In genomic region chr15:69973102-69973714, GRCh38 we compare ENCODE assay signal across 9 cellular contexts.
DNase-seq lines count a peak whose midpoint lies in the region; ATAC-seq and TF ChIP-seq lines count a peak whose summit lies in the region.
"Had no signal": no experiment of that assay in that cellular context is flagged by ENCODE, and none has a peak within 500 bp of the region (broad histone marks: within the 10 kb centered on the region; RNA-seq: fewer than 3 reads in every experiment).

No MANE protein-coding gene starts in this region.

- no peak overlapping the region for H3K27ac Mint-ChIP-seq in Calu3 (ENCODE audit: unreplicated experiment)
- H3K27ac Mint-ChIP-seq in activated T-helper 2 cell treated with anti-CD3 and anti-CD28 coated beads, Interferon-gamma antibody, Interleukin-2, Interleukin-4, amounts not matched to agents 10 μg/mL and 5 μg/mL and 100 μg/mL, durations not matched to agents 14 hours and 24 hours and 36 hours, result no peak overlapping the region

- no peaks in the 10 kb centered on the region for H3K4me1 Mint-ChIP-seq in Calu3 (ENCODE audit: low read depth, unreplicated experiment)
- no peaks in the 10 kb centered on the region for H3K4me1 Mint-ChIP-seq in activated T-helper 2 cell treated with anti-CD3 and anti-CD28 coated beads, Interferon-gamma antibody, Interleukin-2, Interleukin-4, amounts not matched to agents 10 μg/mL and 5 μg/mL and 100 μg/mL, durations not matched to agents 14 hours and 24 hours and 36 hours (ENCODE audit: low read depth)

- H3K36me3 Mint-ChIP-seq in Calu3 (ENCODE audit: insufficient read depth, unreplicated experiment), result no peaks in the 10 kb centered on the region
- no peaks in the 10 kb centered on the region for H3K36me3 Mint-ChIP-seq in activated T-helper 2 cell treated with anti-CD3 and anti-CD28 coated beads, Interferon-gamma antibody, Interleukin-2, Interleukin-4, amounts not matched to agents 10 μg/mL and 5 μg/mL and 100 μg/mL, durations not matched to agents 14 hours and 24 hours and 36 hours (ENCODE audit: low read depth)

- BruUV-seq in Calu3 (replicated peaks; lab: Mats Ljungman, UMichigan), result no TSS peak

- intact Hi-C loops in Calu3 (cut with micrococcal nuclease; ENCODE audit: unreplicated experiment), result no loop called here
- intact Hi-C loops in activated T-helper 2 cell treated with anti-CD3 and anti-CD28 coated beads, Interferon-gamma antibody, Interleukin-2, Interleukin-4, amounts not matched to agents 10 μg/mL and 5 μg/mL and 100 μg/mL, durations not matched to agents 14 hours and 24 hours and 36 hours (cut with micrococcal nuclease), result loop anchor here (10.0 kb wide), 1 partner anchor 248 kb away; no protein-coding TSS in a partner anchor

- peaks cover 100% of the 10 kb centered on the region for H3K27me3 Mint-ChIP-seq in Calu3 (ENCODE audit: unreplicated experiment)
- H3K27me3 Mint-ChIP-seq in activated T-helper 2 cell treated with anti-CD3 and anti-CD28 coated beads, Interferon-gamma antibody, Interleukin-2, Interleukin-4, amounts not matched to agents 10 μg/mL and 5 μg/mL and 100 μg/mL, durations not matched to agents 14 hours and 24 hours and 36 hours (ENCODE audit: low read depth), result peaks cover 29% of the 10 kb centered on the region

- DNase-seq in Calu3 (peak; percentile 66), KBM-7 (peak; percentile 48), left lobe of liver (ENCODE audit: low spot score) (no peak), KG1 (lab: John Stamatoyannopoulos, UW) (no peak), NCI-H2081 treated with DMSO at 0.1 percent for 48 hours (lab: John Stamatoyannopoulos, UW) (no peak)
- DNase-seq in activated T-helper 2 cell treated with anti-CD3 and anti-CD28 coated beads, Interferon-gamma antibody, Interleukin-2, Interleukin-4, amounts not matched to agents 10 μg/mL and 5 μg/mL and 100 μg/mL, durations not matched to agents 14 hours and 24 hours and 36 hours (ENCODE audit: low spot score), result peak; percentile 17
- DNase-seq: NCI-H1930 had no signal

- H3K4me3 Mint-ChIP-seq in Calu3 (ENCODE audit: low read depth, unreplicated experiment), result no peak overlapping the region
- H3K4me3 Mint-ChIP-seq in activated T-helper 2 cell treated with anti-CD3 and anti-CD28 coated beads, Interferon-gamma antibody, Interleukin-2, Interleukin-4, amounts not matched to agents 10 μg/mL and 5 μg/mL and 100 μg/mL, durations not matched to agents 14 hours and 24 hours and 36 hours (ENCODE audit: low read depth), result no peak overlapping the region

- H3K9me3 Mint-ChIP-seq in Calu3 (ENCODE audit: low read depth, unreplicated experiment), result no peaks in the 10 kb centered on the region
- H3K9me3 Mint-ChIP-seq in activated T-helper 2 cell treated with anti-CD3 and anti-CD28 coated beads, Interferon-gamma antibody, Interleukin-2, Interleukin-4, amounts not matched to agents 10 μg/mL and 5 μg/mL and 100 μg/mL, durations not matched to agents 14 hours and 24 hours and 36 hours, result no peaks in the 10 kb centered on the region

- no peak for TF ChIP-seq CTCF in Calu3 (IDR thresholded peaks at IDR 0.05; ENCODE audit: unreplicated experiment)

- in situ Hi-C loops in KBM-7 (cut with MboI; ENCODE audit: low pct_unique_long_range_greater_than_20kb, low sequenced_read_pairs), result no loop called here

- ATAC-seq in left lobe of liver, result peak; percentile 42
- ATAC-seq in HG03439 (IDR thresholded peaks at IDR 0.05; ENCODE audit: unreplicated experiment), result no peak
- ATAC-seq in HG02571 (IDR thresholded peaks at IDR 0.05; ENCODE audit: unreplicated experiment), result no peak

- CTCF ChIA-PET in Calu3 (lab: Charles Lee), result interaction anchor here (1.3 kb wide), 1 partner anchor 16 kb away, joined by 3 read pairs; no protein-coding TSS in a partner anchor

Comparison
In these comparisons a context has a peak if more than half of its experiments do, and no peak if none do; other contexts are left out.
1. DNase-seq: peak in Calu3 (single experiment), KBM-7 (single experiment) and activated T-helper 2 cell treated with anti-CD3 and anti-CD28 coated beads, Interferon-gamma antibody, Interleukin-2, Interleukin-4, amounts not matched to agents 10 μg/mL and 5 μg/mL and 100 μg/mL, durations not matched to agents 14 hours and 24 hours and 36 hours (single experiment); none in left lobe of liver (single experiment), KG1 (single experiment) and NCI-H2081 treated with DMSO at 0.1 percent for 48 hours (single experiment).